In the genomic region with DNA sequence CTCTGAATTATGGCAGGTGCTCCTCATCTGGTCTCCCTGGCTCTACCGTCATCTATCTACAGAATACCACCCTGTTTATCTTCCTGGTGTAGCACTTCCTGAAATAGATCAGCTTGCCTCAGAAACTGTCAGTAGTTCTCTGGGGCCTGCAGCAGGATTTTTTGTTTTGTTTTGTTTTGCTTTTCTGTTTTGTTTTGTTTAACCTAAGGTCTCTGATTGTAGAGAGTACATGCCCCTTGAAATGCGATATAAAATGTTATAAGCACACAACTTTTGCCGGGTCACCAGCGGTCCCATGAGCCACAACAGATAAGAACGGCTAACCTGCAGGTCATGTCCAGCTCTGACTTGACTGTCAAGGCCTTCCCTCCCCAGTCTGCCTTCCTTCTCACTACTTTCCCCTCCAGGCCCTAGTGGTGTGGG, we compare ENCODE assay signal across 10 cellular contexts. TPM values are rescaled to one million over a fixed set of nuclear protein-coding genes. Genes with fewer than 3 reads are reported as not detected.
DNase-seq lines count a peak whose midpoint lies in the region; ATAC-seq and TF ChIP-seq lines count a peak whose summit lies in the region.
"Had no signal": no experiment of that assay in that cellular context is flagged by ENCODE, and none has a peak within 500 bp of the region (broad histone marks: within the 10 kb centered on the region; RNA-seq: fewer than 3 reads in every experiment).

No MANE protein-coding gene starts in this region.

- no peak for TF ChIP-seq RAD21 in SK-N-SH (IDR thresholded peaks at IDR 0.05; ENCODE audit: low read length)

- CTCF ChIA-PET in SK-N-SH (lab: Yijun Ruan, JAX) = interaction anchor here (1.2 to 1.4 kb wide), 2 partner anchors 11 to 13 kb away, joined by 3 read pairs; no protein-coding TSS in a partner anchor

- POLR2A ChIA-PET in SK-N-SH (lab: Yijun Ruan, JAX) = no interaction called here

- 65% methylated on average over 5 of the region's 5 CpGs for WGBS in mesenchymal stem cell
- 29 to 35% methylated on average over 5 of the region's 5 CpGs for WGBS in upper lobe of left lung, 2 donors
- WGBS in SK-N-SH (ENCODE audit: low lambda C conversion rate) = over 99% methylated on average over 5 of the region's 5 CpGs

- no peak overlapping the region for H4K91ac ChIP-seq in mesenchymal stem cell (ENCODE audit: low read length)

- intact Hi-C loops in Right ventricle myocardium inferior (cut with DNase I) (no loop called here), cardiac septum (cut with DNase I) (no loop called here)

- no peak overlapping the region for H4K8ac ChIP-seq in mesenchymal stem cell (ENCODE audit: low read length)

- H4K20me1 ChIP-seq in SK-N-SH (ENCODE audit: insufficient read depth) = peaks cover 35% of the 10 kb centered on the region

- no peak for TF ChIP-seq EP300 in upper lobe of left lung (IDR thresholded peaks at IDR 0.05)
- TF ChIP-seq EP300 in SK-N-SH (IDR thresholded peaks at IDR 0.05; ENCODE audit: borderline replicate concordance in 1 of 2, low read depth in 1 of 2, low read length in 1 of 2) = no peak

- H3K4me2 ChIP-seq in mesenchymal stem cell (ENCODE audit: low read length, poor library complexity, severe bottlenecking) (peak overlapping the region; percentile 46), SK-N-SH (no peak overlapping the region)
- H3K4me2 ChIP-seq: A549 had no signal

- H3K14ac ChIP-seq in mesenchymal stem cell (ENCODE audit: low read length in 2 of 2) = peak overlapping the region in 1 of 2 experiments; percentile 19

- H2BK120ac ChIP-seq in mesenchymal stem cell (ENCODE audit: low read depth, low read length) = peak overlapping the region; percentile 52

- TF ChIP-seq POLR2A in upper lobe of left lung (IDR thresholded peaks at IDR 0.05) = no peak

- H3K36me3 ChIP-seq in mesenchymal stem cell (ENCODE audit: control insufficient read depth in 1 of 2, insufficient read depth in 2 of 2, low read depth in 1 of 2, low read length in 2 of 2) = peaks cover 4 to 49% of the 10 kb centered on the region in 2 experiments
- peaks cover 0 to 5% (median 1%) of the 10 kb centered on the region in 4 donors for H3K36me3 ChIP-seq in upper lobe of left lung
- H3K36me3 ChIP-seq in SK-N-SH (replicated peaks in 1 of 2; ENCODE audit: control insufficient read depth in 1 of 2, insufficient read depth in 2 of 2, low read length in 1 of 2) = peaks cover 0 to 10% of the 10 kb centered on the region in 2 experiments

- H3K23ac ChIP-seq in mesenchymal stem cell (ENCODE audit: low read length in 2 of 2) = no peak overlapping the region

- TF ChIP-seq CTCF in upper lobe of left lung (IDR thresholded peaks at IDR 0.05) (no peak), SK-N-SH (IDR thresholded peaks at IDR 0.05) (no peak)

- no peak overlapping the region for H2BK15ac ChIP-seq in mesenchymal stem cell (ENCODE audit: low read depth, poor library complexity, severe bottlenecking)

- no peak overlapping the region for H3K9ac ChIP-seq in mesenchymal stem cell (ENCODE audit: low read length)
- H3K9ac ChIP-seq in SK-N-SH = no peak overlapping the region

- peaks cover 24% of the 10 kb centered on the region for H3K79me1 ChIP-seq in mesenchymal stem cell (replicated peaks; ENCODE audit: low read length, poor library complexity, severe bottlenecking)

- H3K18ac ChIP-seq in mesenchymal stem cell (ENCODE audit: low read depth in 1 of 2, low read length in 2 of 2) = no peak overlapping the region

- peaks cover 81% of the 10 kb centered on the region for H3K79me2 ChIP-seq in SK-N-SH (ENCODE audit: insufficient read depth)

- peak overlapping the region; percentile 24 for H2BK5ac ChIP-seq in mesenchymal stem cell (ENCODE audit: low read depth, low read length, poor library complexity, severe bottlenecking)

- no peak for DNase-seq in Right ventricle myocardium inferior (ENCODE audit: missing footprints)
- DNase-seq in cardiac septum (ENCODE audit: low spot score) = no peak
- peak; percentile 28 for DNase-seq in mesenchymal stem cell
- no peak for DNase-seq in upper lobe of left lung
- no peak for DNase-seq in H4 (ENCODE audit: low spot score)
- DNase-seq in SK-N-SH = no peak
- no peak for DNase-seq in EL
- DNase-seq: aorta had no signal

- H2AFZ ChIP-seq in mesenchymal stem cell (ENCODE audit: low read depth, low read length) = no peak overlapping the region
- H2AFZ ChIP-seq in SK-N-SH (ENCODE audit: low read depth) = no peak overlapping the region

- H3K4me3 ChIP-seq in mesenchymal stem cell (ENCODE audit: insufficient read depth in 1 of 2, low read depth in 1 of 2, low read length in 2 of 2) = no peak overlapping the region
- H3K4me3 ChIP-seq in upper lobe of left lung = no peak overlapping the region
- no peak overlapping the region for H3K4me3 ChIP-seq in SK-N-SH (ENCODE audit: low read depth in 2 of 2, low read length in 1 of 2)
- H3K4me3 ChIP-seq: A549 had no signal

- no peak overlapping the region for H3K4ac ChIP-seq in mesenchymal stem cell (ENCODE audit: low read depth in 1 of 2, low read length in 2 of 2)

- H3F3A ChIP-seq in SK-N-SH (replicated peaks; ENCODE audit: insufficient read depth) = peaks cover 12% of the 10 kb centered on the region

- no peaks in the 10 kb centered on the region for H3K9me2 ChIP-seq in SK-N-SH

- H3K9me3 ChIP-seq in mesenchymal stem cell (ENCODE audit: control insufficient read depth, low read length) = no peaks in the 10 kb centered on the region
- H3K9me3 ChIP-seq in upper lobe of left lung = no peaks in the 10 kb centered on the region
- H3K9me3 ChIP-seq in SK-N-SH = no peaks in the 10 kb centered on the region
- H3K9me3 ChIP-seq: A549 had no signal

- peak overlapping the region; percentile 58 for H3K27ac ChIP-seq in cingulate gyrus (ENCODE audit: low read depth, low read length)
- H3K27ac ChIP-seq in mesenchymal stem cell (ENCODE audit: low read length, poor library complexity, severe bottlenecking) = peak overlapping the region; percentile 91
- H3K27ac ChIP-seq in upper lobe of left lung = peak overlapping the region; percentile 41 to 76 (median 60)
- H3K27ac ChIP-seq in SK-N-SH (ENCODE audit: low read depth in 2 of 2, low read length in 1 of 2) = peak overlapping the region in 1 of 2 experiments; percentile 1; a peak in 1 of 4 replicates
- H3K27ac ChIP-seq: A549 had no signal

- peak; percentile 71 for ATAC-seq in Right ventricle myocardium inferior
- peak in 1 of 2 donors; percentile 45 for ATAC-seq in upper lobe of left lung (ENCODE audit: low FRiP score in 2 of 2)

- peak overlapping the region; percentile 1 for H2AK5ac ChIP-seq in mesenchymal stem cell (ENCODE audit: low read length, severe bottlenecking)

- H3K27me3 ChIP-seq in mesenchymal stem cell (ENCODE audit: control insufficient read depth in 1 of 2, insufficient read depth in 1 of 2, low read length in 2 of 2) (no peaks in the 10 kb centered on the region), upper lobe of left lung (no peaks in the 10 kb centered on the region), SK-N-SH (ENCODE audit: insufficient read depth) (no peaks in the 10 kb centered on the region)

- peaks cover 17% of the 10 kb centered on the region for H3K4me1 ChIP-seq in mesenchymal stem cell (ENCODE audit: control insufficient read depth, insufficient read depth, low read depth, low read length)
- peaks cover 19 to 45% (median 21%) of the 10 kb centered on the region in 4 donors for H3K4me1 ChIP-seq in upper lobe of left lung
- H3K4me1 ChIP-seq in SK-N-SH (ENCODE audit: control insufficient read depth in 1 of 2, insufficient read depth in 2 of 2, low read depth in 1 of 2, low read length in 1 of 2) = peaks cover 0 to 16% of the 10 kb centered on the region in 2 experiments; a peak in 2 of 4 replicates
- H3K4me1 ChIP-seq: A549 had no signal

- H2BK12ac ChIP-seq in mesenchymal stem cell (ENCODE audit: low read length in 2 of 2) = no peak overlapping the region

TF ChIP-seq in SK-N-SH, 30 proteins besides CTCF, POLR2A, EP300 and RAD21 (continues in another document):
- TF ChIP-seq, protein P1, sequence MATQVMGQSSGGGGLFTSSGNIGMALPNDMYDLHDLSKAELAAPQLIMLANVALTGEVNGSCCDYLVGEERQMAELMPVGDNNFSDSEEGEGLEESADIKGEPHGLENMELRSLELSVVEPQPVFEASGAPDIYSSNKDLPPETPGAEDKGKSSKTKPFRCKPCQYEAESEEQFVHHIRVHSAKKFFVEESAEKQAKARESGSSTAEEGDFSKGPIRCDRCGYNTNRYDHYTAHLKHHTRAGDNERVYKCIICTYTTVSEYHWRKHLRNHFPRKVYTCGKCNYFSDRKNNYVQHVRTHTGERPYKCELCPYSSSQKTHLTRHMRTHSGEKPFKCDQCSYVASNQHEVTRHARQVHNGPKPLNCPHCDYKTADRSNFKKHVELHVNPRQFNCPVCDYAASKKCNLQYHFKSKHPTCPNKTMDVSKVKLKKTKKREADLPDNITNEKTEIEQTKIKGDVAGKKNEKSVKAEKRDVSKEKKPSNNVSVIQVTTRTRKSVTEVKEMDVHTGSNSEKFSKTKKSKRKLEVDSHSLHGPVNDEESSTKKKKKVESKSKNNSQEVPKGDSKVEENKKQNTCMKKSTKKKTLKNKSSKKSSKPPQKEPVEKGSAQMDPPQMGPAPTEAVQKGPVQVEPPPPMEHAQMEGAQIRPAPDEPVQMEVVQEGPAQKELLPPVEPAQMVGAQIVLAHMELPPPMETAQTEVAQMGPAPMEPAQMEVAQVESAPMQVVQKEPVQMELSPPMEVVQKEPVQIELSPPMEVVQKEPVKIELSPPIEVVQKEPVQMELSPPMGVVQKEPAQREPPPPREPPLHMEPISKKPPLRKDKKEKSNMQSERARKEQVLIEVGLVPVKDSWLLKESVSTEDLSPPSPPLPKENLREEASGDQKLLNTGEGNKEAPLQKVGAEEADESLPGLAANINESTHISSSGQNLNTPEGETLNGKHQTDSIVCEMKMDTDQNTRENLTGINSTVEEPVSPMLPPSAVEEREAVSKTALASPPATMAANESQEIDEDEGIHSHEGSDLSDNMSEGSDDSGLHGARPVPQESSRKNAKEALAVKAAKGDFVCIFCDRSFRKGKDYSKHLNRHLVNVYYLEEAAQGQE (IDR thresholded peaks at IDR 0.05; ENCODE audit: low read depth, low read length) = no peak
- TF ChIP-seq FOXJ3 (CRISPR knock-in tag; IDR thresholded peaks at IDR 0.05) = no peak

RNA-seq across cellular contexts. Expression of a gene that starts 26.6 kb away (rescaled TPM):
- 23.9 TPM for total RNA-seq in Right ventricle myocardium inferior
- total RNA-seq in cardiac septum = 20.2 TPM
- polyA plus RNA-seq in mesenchymal stem cell (2013, experiment 1 of 2) = 10.4 TPM
- polyA plus RNA-seq in mesenchymal stem cell (2013, experiment 2 of 2) = 9.7 TPM
- total RNA-seq in upper lobe of left lung = 10 to 100 TPM; 22.0 to 65.0 (median 38.0) TPM
- total RNA-seq in H4 (2014; rRNA removed; shearing (Covaris generic)) = 4.4 and 7.2 TPM in 2 replicates
- 2.4 and 3.2 TPM in 2 replicates for polyA plus RNA-seq in SK-N-SH (2012; rRNA removed)
- 2.5 and 2.9 TPM in 2 replicates for polyA plus RNA-seq in SK-N-SH (2012; cell fraction: cytosol; rRNA removed)
- polyA plus RNA-seq in SK-N-SH (2012; cell fraction: nucleus; rRNA removed) = 6.5 and 10.1 TPM in 2 replicates

RNA-seq across cellular contexts. Expression of a gene that starts 45.9 kb away (rescaled TPM):
- total RNA-seq in Right ventricle myocardium inferior (167 TPM), cardiac septum (201 TPM), upper lobe of left lung (100 to 1,000 TPM in 4 of 6 donors, 10 to 100 TPM in 2; 58.7 to 317 (median 198) TPM)
- polyA plus RNA-seq in mesenchymal stem cell (2013, experiment 1 of 2) = 462 TPM
- 468 TPM for polyA plus RNA-seq in mesenchymal stem cell (2013, experiment 2 of 2)
- 304 and 321 TPM in 2 replicates for total RNA-seq in H4 (2014; rRNA removed; shearing (Covaris generic))
- 215 and 243 TPM in 2 replicates for polyA plus RNA-seq in SK-N-SH (2012; rRNA removed)
- polyA plus RNA-seq in SK-N-SH (2012; cell fraction: cytosol; rRNA removed) = 278 and 338 TPM in 2 replicates
- 73.7 and 85.6 TPM in 2 replicates for polyA plus RNA-seq in SK-N-SH (2012; cell fraction: nucleus; rRNA removed)
